28 cellular contexts compared by ENCODE assay signal in genomic region chr10:108385963-108386362, GRCh38.
"Had no signal": no experiment of that assay in that cellular context is flagged by ENCODE, and none has a peak within 500 bp of the region (broad histone marks: within the 10 kb centered on the region; RNA-seq: fewer than 3 reads in every experiment).

No MANE protein-coding gene starts in this region.

- H3K4me1 Mint-ChIP-seq: activated naive CD8-positive, alpha-beta T cell treated with anti-CD3 and anti-CD28 coated beads, Interleukin-2, amount 50 U/mL, for 24 hours; activated T-helper 17 cell treated with anti-CD3 and anti-CD28 coated beads, Interleukin-2, amount 50 U/mL, for 72 hours; central memory CD8-positive, alpha-beta T cell; naive B cell; nephron progenitor cell; stimulated activated naive CD8-positive, alpha-beta T cell treated with anti-CD3 and anti-CD28 coated beads, Interleukin-15, amount 100 ng/mL, for 72 hours had no signal

- H3K27me3 Mint-ChIP-seq: activated CD8-positive, alpha-beta T cell treated with anti-CD3 and anti-CD28 coated beads for 36 hours; activated naive CD8-positive, alpha-beta T cell treated with anti-CD3 and anti-CD28 coated beads, Interleukin-2, amount 50 U/mL, for 24 hours; activated T-helper 17 cell treated with anti-CD3 and anti-CD28 coated beads, Interleukin-2, amount 50 U/mL, for 72 hours; central memory CD8-positive, alpha-beta T cell; dendritic cell treated with granulocyte-macrophage colony-stimulating factor and Interleukin-4, amounts not matched to agents 40 ng/mL and 50 ng/mL, for 4 days; naive B cell; progenitor cell of endocrine pancreas; stimulated activated naive CD8-positive, alpha-beta T cell treated with anti-CD3 and anti-CD28 coated beads, Interleukin-15, amount 100 ng/mL, for 72 hours; type B pancreatic cell had no signal

- H3K27me3 ChIP-seq: esophagus squamous epithelium, gastrocnemius medialis, neutrophil, right lobe of liver, vagina had no signal

- DNase-seq: activated CD4-positive, alpha-beta T cell treated with anti-CD3 and anti-CD28 coated beads for 1 hour; activated CD4-positive, alpha-beta T cell treated with anti-CD3 and anti-CD28 coated beads, Interleukin-2, amount 50 U/mL, for 1 hour; activated CD8-positive, alpha-beta T cell treated with anti-CD3 and anti-CD28 coated beads for 36 hours; activated gamma-delta T cell treated with Interleukin-2 at 50 U/mL for 16 hours; activated naive CD4-positive, alpha-beta T cell treated with anti-CD3 and anti-CD28 coated beads, Interleukin-2, amount 50 U/mL, for 16 hours; activated naive CD8-positive, alpha-beta T cell treated with anti-CD3 and anti-CD28 coated beads, Interleukin-2, amount 50 U/mL, for 24 hours; activated T-cell treated with anti-CD3 and anti-CD28 coated beads, Interleukin-2, amount 50 U/mL, for 4 hours; esophagus squamous epithelium; gastrocnemius medialis; glutamatergic neuron; islet precursor cell; left ventricle myocardium inferior; naive B cell; nephron progenitor cell; right lobe of liver; stimulated activated CD4-positive, alpha-beta T cell treated with anti-CD3 and anti-CD28 coated beads, Interleukin-2, amount 100 ng/mL, for 48 hours; stimulated activated naive CD8-positive, alpha-beta T cell treated with anti-CD3 and anti-CD28 coated beads, Interleukin-15, amount 100 ng/mL, for 72 hours; substantia nigra had no signal

- H3K4me3 Mint-ChIP-seq: activated CD8-positive, alpha-beta T cell treated with anti-CD3 and anti-CD28 coated beads for 36 hours; activated naive CD8-positive, alpha-beta T cell treated with anti-CD3 and anti-CD28 coated beads, Interleukin-2, amount 50 U/mL, for 24 hours; activated T-cell treated with anti-CD3 and anti-CD28 coated beads, Interleukin-2, amount 50 U/mL, for 4 hours; activated T-helper 17 cell treated with anti-CD3 and anti-CD28 coated beads, Interleukin-2, amount 50 U/mL, for 72 hours; central memory CD8-positive, alpha-beta T cell; dendritic cell treated with granulocyte-macrophage colony-stimulating factor and Interleukin-4, amounts not matched to agents 40 ng/mL and 50 ng/mL, for 4 days; naive B cell; nephron progenitor cell; stimulated activated naive CD8-positive, alpha-beta T cell treated with anti-CD3 and anti-CD28 coated beads, Interleukin-15, amount 100 ng/mL, for 72 hours; type B pancreatic cell; WTC11 had no signal

- H3K4me3 ChIP-seq: esophagus squamous epithelium, gastrocnemius medialis, left ventricle myocardium inferior, lung, right lobe of liver, vagina had no signal

- H3K36me3 ChIP-seq: esophagus squamous epithelium, gastrocnemius medialis, left ventricle myocardium inferior, neutrophil, right lobe of liver, vagina had no signal

- ATAC-seq: activated CD8-positive, alpha-beta T cell treated with anti-CD3 and anti-CD28 coated beads for 36 hours; activated naive CD8-positive, alpha-beta T cell treated with anti-CD3 and anti-CD28 coated beads, Interleukin-2, amount 50 U/mL, for 24 hours; activated T-cell treated with anti-CD3 and anti-CD28 coated beads, Interleukin-2, amount 50 U/mL, for 4 hours; activated T-helper 17 cell treated with anti-CD3 and anti-CD28 coated beads, Interleukin-2, amount 50 U/mL, for 72 hours; gastrocnemius medialis; right lobe of liver; stimulated activated naive CD8-positive, alpha-beta T cell treated with anti-CD3 and anti-CD28 coated beads, Interleukin-15, amount 100 ng/mL, for 72 hours; WTC11 had no signal

- H3K27ac Mint-ChIP-seq: activated CD8-positive, alpha-beta T cell treated with anti-CD3 and anti-CD28 coated beads for 36 hours; activated naive CD8-positive, alpha-beta T cell treated with anti-CD3 and anti-CD28 coated beads, Interleukin-2, amount 50 U/mL, for 24 hours; activated T-helper 17 cell treated with anti-CD3 and anti-CD28 coated beads, Interleukin-2, amount 50 U/mL, for 72 hours; dendritic cell treated with granulocyte-macrophage colony-stimulating factor and Interleukin-4, amounts not matched to agents 40 ng/mL and 50 ng/mL, for 4 days; naive B cell; nephron progenitor cell; progenitor cell of endocrine pancreas; stimulated activated naive CD8-positive, alpha-beta T cell treated with anti-CD3 and anti-CD28 coated beads, Interleukin-15, amount 100 ng/mL, for 72 hours; type B pancreatic cell; WTC11 had no signal

- H3K36me3 Mint-ChIP-seq: naive B cell, type B pancreatic cell, WTC11 had no signal

- H3K27ac ChIP-seq: epithelial cell of prostate, esophagus squamous epithelium, gastrocnemius medialis, left ventricle myocardium inferior, neutrophil, right lobe of liver, vagina had no signal

- H3K4me1 ChIP-seq: esophagus squamous epithelium, gastrocnemius medialis, left ventricle myocardium inferior, right lobe of liver, vagina had no signal

- H3K9me3 Mint-ChIP-seq: dendritic cell treated with granulocyte-macrophage colony-stimulating factor and Interleukin-4, amounts not matched to agents 40 ng/mL and 50 ng/mL, for 4 days; nephron progenitor cell; type B pancreatic cell; WTC11 had no signal

- H3K9me3 ChIP-seq: esophagus squamous epithelium, gastrocnemius medialis, left ventricle myocardium inferior, neutrophil, right lobe of liver, vagina had no signal
